Comparison of ENCODE assay signal across 1 cellular context in genomic region chr7:13117103-13117502, GRCh38.
TF ChIP-seq lines count a peak whose summit lies in the region.

No MANE protein-coding gene starts in this region.

TF ChIP-seq in GM23338, 12 proteins besides CTCF, POLR2A, EP300 and RAD21 (continued from another document):
- TF ChIP-seq ZNF462 (CRISPR knock-in tag; IDR thresholded peaks at IDR 0.05) (no peak), JUNB (IDR thresholded peaks at IDR 0.05; ENCODE audit: unreplicated experiment) (no peak), STAT1 (IDR thresholded peaks at IDR 0.05; ENCODE audit: unreplicated experiment) (no peak), CREB1 (CRISPR knock-in tag; IDR thresholded peaks at IDR 0.05; ENCODE audit: low read depth) (no peak), REST (IDR thresholded peaks at IDR 0.05; ENCODE audit: unreplicated experiment) (no peak), ZNF331 (CRISPR knock-in tag; IDR thresholded peaks at IDR 0.05; ENCODE audit: low read depth) (no peak), ETS1 (IDR thresholded peaks at IDR 0.05) (no peak)
